23 cellular contexts compared by ENCODE assay signal in the genomic region with DNA sequence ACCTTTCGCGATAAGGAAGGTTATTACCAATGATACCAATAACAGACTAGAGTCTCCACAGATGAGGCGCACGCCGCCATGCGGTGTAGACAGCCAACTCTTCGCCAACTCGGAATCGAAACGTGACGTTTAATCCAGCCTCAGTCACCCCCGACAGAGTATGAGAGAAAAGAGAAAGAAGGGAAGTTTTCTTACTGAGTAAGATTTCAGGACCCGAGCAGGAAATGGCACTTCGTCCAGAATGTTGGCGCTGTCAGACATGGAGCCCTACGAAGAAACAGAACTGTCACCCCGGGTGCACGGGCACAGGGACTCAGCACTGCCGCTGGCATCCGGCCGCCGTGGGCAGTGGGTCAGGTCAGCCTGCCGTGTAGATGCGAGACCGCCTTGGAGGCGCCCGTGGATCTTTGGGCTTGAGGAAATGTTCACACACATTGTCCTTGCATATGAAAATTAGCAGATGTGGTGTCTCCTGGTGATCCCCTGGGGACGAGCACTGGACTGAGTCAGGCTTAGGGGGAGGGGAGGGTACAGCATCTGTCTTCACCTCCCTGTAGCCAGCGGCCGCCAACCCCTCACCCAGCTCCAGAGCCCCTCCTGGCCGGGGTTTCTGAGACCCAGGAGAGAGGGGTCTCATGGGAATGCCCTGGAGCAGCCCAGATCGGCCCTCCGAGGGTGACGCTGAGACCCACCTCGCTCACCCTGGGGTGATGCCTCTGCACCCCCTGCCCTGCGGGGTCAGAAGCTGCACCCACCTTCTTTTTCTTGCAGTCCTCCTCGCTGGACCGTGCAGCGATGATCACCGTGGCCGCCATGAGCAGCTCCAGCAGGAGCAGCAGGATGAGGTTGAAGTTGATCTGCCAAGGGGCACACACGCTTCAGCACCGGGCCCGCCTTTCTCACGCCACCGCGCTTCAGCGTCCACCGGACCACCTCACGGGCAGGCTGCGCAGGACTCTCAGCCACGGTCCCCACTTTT. TPM values are rescaled to one million over a fixed set of nuclear protein-coding genes. Genes with fewer than 3 reads are reported as not detected.
DNase-seq lines count a peak whose midpoint lies in the region; ATAC-seq and TF ChIP-seq lines count a peak whose summit lies in the region.
"Had no signal": no experiment of that assay in that cellular context is flagged by ENCODE, and none has a peak within 500 bp of the region (broad histone marks: within the 10 kb centered on the region; RNA-seq: fewer than 3 reads in every experiment).

No MANE protein-coding gene starts in this region.

- H4K91ac ChIP-seq in IMR-90 (ENCODE audit: insufficient read depth, low read depth, low read length): no peak overlapping the region

- ATAC-seq in SK-N-SH treated with all-trans-retinoic acid at 6 μM for 48 hours: no peak
- ATAC-seq in IMR-90 (ENCODE audit: low read depth): no peak
- no peak for ATAC-seq in esophagus mucosa
- ATAC-seq: PC-3 had no signal

- 90% methylated on average over 28 of the region's 52 CpGs for WGBS in SK-N-SH (ENCODE audit: low lambda C conversion rate)
- WGBS in IMR-90 (ENCODE audit: extremely low coverage in 2 of 2, insufficient read length in 1 of 2), 2 experiments: 88% methylated on average over 22 of the region's 52 CpGs; no CpG with 5 or more reads in 1 of the 2 experiments
- 83 to 89% (median 86%) methylated on average over 45 to 52 of the region's 52 CpGs for WGBS in spleen, 5 donors

- no peak overlapping the region for H3K4me3 Mint-ChIP-seq in activated naive CD4-positive, alpha-beta T cell treated with anti-CD3 and anti-CD28 coated beads for 36 hours
- H3K4me3 Mint-ChIP-seq: HFFc6 had no signal

- no peak overlapping the region for H2AK5ac ChIP-seq in IMR-90 (ENCODE audit: low read depth, low read length)

- H3K79me2 ChIP-seq in SK-N-SH (ENCODE audit: insufficient read depth): no peaks in the 10 kb centered on the region

- H3K9me1 ChIP-seq in IMR-90 (ENCODE audit: insufficient read depth, low read length): no peaks in the 10 kb centered on the region

- DNase-seq in SK-N-SH (peak; percentile 38), IMR-90 (no peak), islet precursor cell (peak; percentile 37), spleen (peak; percentile 61)
- DNase-seq in activated naive CD4-positive, alpha-beta T cell treated with anti-CD3 and anti-CD28 coated beads for 36 hours: no peak
- no peak for DNase-seq in activated naive CD4-positive, alpha-beta T cell treated with anti-CD3 and anti-CD28 coated beads, Interleukin-2, amount 50 U/mL, for 16 hours
- DNase-seq: DMS 273 treated with DMSO at 0.1 percent for 48 hours; GF-D8; HFFc6; Kasumi-1; NCI-H1105 treated with DMSO at 0.1 percent for 48 hours; NCI-H187 treated with DMSO at 0.1 percent for 48 hours; NCI-H526 treated with DMSO at 0.1 percent for 48 hours; NK-92 treated with Interleukin-12 subunit alpha and Interleukin-12 subunit beta, amount 100 ng/mL, for 24 hours; PC-3 had no signal

- H3K27ac ChIP-seq in SK-N-SH (ENCODE audit: low read depth in 2 of 2, low read length in 1 of 2) (no peak overlapping the region), IMR-90 (ENCODE audit: insufficient read depth, low read length) (no peak overlapping the region), spleen (no peak overlapping the region)
- H3K27ac ChIP-seq: C4-2B, RWPE1, SJSA1 had no signal

- no peak for TF ChIP-seq RAD21 in SK-N-SH (IDR thresholded peaks at IDR 0.05; ENCODE audit: low read length)
- TF ChIP-seq RAD21 in IMR-90 (IDR thresholded peaks at IDR 0.05; ENCODE audit: low read length): no peak

- H3K9ac ChIP-seq in SK-N-SH: no peak overlapping the region
- H3K9ac ChIP-seq in IMR-90 (ENCODE audit: low read depth, low read length): no peak overlapping the region

- no peaks in the 10 kb centered on the region for H3K9me3 Mint-ChIP-seq in activated naive CD4-positive, alpha-beta T cell treated with anti-CD3 and anti-CD28 coated beads for 36 hours
- H3K9me3 Mint-ChIP-seq: HFFc6 had no signal

- no peak overlapping the region for H3K4me3 ChIP-seq in SK-N-SH (ENCODE audit: low read depth in 2 of 2, low read length in 1 of 2)
- H3K4me3 ChIP-seq in IMR-90 (ENCODE audit: insufficient read depth, low read depth, low read length): no peak overlapping the region
- H3K4me3 ChIP-seq in spleen: no peak overlapping the region
- H3K4me3 ChIP-seq: SJSA1 had no signal

- no peak overlapping the region for H3K14ac ChIP-seq in IMR-90 (replicated peaks; ENCODE audit: low read depth, low read length)

- H4K8ac ChIP-seq in IMR-90 (ENCODE audit: low read depth in 2 of 2, low read length in 2 of 2): no peak overlapping the region

- TF ChIP-seq CTCF in SK-N-SH (IDR thresholded peaks at IDR 0.05): no peak
- no peak for TF ChIP-seq CTCF in IMR-90 (conservative IDR thresholded peaks at IDR 0.05; ENCODE audit: low read depth, low read length)
- no peak for TF ChIP-seq CTCF in spleen (IDR thresholded peaks at IDR 0.05 in 8 of 11, conservative IDR thresholded peaks at IDR 0.05 in 3 of 11)

- H3K27me3 Mint-ChIP-seq in activated naive CD4-positive, alpha-beta T cell treated with anti-CD3 and anti-CD28 coated beads for 36 hours (ENCODE audit: low read depth): no peaks in the 10 kb centered on the region

- no peak for TF ChIP-seq POLR2A in IMR-90 (IDR thresholded peaks at IDR 0.05; ENCODE audit: low read depth, low read length)
- TF ChIP-seq POLR2A in spleen (IDR thresholded peaks at IDR 0.05): no peak

- no peaks in the 10 kb centered on the region for H3K79me1 ChIP-seq in IMR-90 (ENCODE audit: low read depth in 1 of 2, low read length in 2 of 2)

- no peaks in the 10 kb centered on the region; the same call in 1 of the 2 replicates for H3K27me3 ChIP-seq in SK-N-SH (ENCODE audit: insufficient read depth)
- no peaks in the 10 kb centered on the region for H3K27me3 ChIP-seq in IMR-90 (ENCODE audit: control insufficient read depth, insufficient read depth, low read length)
- H3K27me3 ChIP-seq in spleen (replicated peaks in 1 of 7): peaks cover 0 to 25% (median 4%) of the 10 kb centered on the region in 7 donors
- H3K27me3 ChIP-seq: SJSA1 had no signal

- no peaks in the 10 kb centered on the region for H3K4me1 Mint-ChIP-seq in activated naive CD4-positive, alpha-beta T cell treated with anti-CD3 and anti-CD28 coated beads for 36 hours (ENCODE audit: low read depth)

- no peak overlapping the region for H3K27ac Mint-ChIP-seq in activated naive CD4-positive, alpha-beta T cell treated with anti-CD3 and anti-CD28 coated beads for 36 hours
- H3K27ac Mint-ChIP-seq: HFFc6 had no signal

- H2BK5ac ChIP-seq in IMR-90 (ENCODE audit: low read depth, low read length, poor library complexity, severe bottlenecking): no peak overlapping the region

- no peak overlapping the region for H3K18ac ChIP-seq in IMR-90 (ENCODE audit: low read depth, low read length)

- dilution Hi-C loops in IMR-90 (cut with HindIII; ENCODE audit: low sequenced_read_pairs, unreplicated experiment): no loop called here

- CTCF ChIA-PET in SK-N-SH (lab: Yijun Ruan, JAX) (no interaction called here), IMR-90 (lab: Yijun Ruan, JAX) (no interaction called here)
- CTCF ChIA-PET in activated naive CD4-positive, alpha-beta T cell treated with anti-CD3 and anti-CD28 coated beads for 36 hours (lab: Charles Lee): no interaction called here

- no peak overlapping the region for H2BK15ac ChIP-seq in IMR-90 (ENCODE audit: low read depth, low read length)

- no peaks in the 10 kb centered on the region for H3K9me2 ChIP-seq in SK-N-SH

- no peak overlapping the region for H4K5ac ChIP-seq in IMR-90 (ENCODE audit: low read depth, low read length)

- H4K20me1 ChIP-seq in SK-N-SH (ENCODE audit: insufficient read depth) (no peaks in the 10 kb centered on the region), IMR-90 (ENCODE audit: insufficient read depth, low read length) (no peaks in the 10 kb centered on the region)

- no peaks in the 10 kb centered on the region for H3F3A ChIP-seq in SK-N-SH (replicated peaks; ENCODE audit: insufficient read depth)

- no peak overlapping the region for H2AFZ ChIP-seq in SK-N-SH (ENCODE audit: low read depth)
- H2AFZ ChIP-seq in IMR-90 (replicated peaks; ENCODE audit: low read length, poor library complexity): peak overlapping the region; percentile 21

- no peak overlapping the region for H3K23ac ChIP-seq in IMR-90 (ENCODE audit: low read depth, low read length)

- H3K4me2 ChIP-seq in SK-N-SH (no peak overlapping the region), IMR-90 (ENCODE audit: low read depth, low read length) (no peak overlapping the region)

- no peak overlapping the region for H3K56ac ChIP-seq in IMR-90 (ENCODE audit: extremely low read depth, insufficient read depth, low read length)

- H3K4me1 ChIP-seq in SK-N-SH (ENCODE audit: control insufficient read depth in 1 of 2, insufficient read depth in 2 of 2, low read depth in 1 of 2, low read length in 1 of 2) (no peaks in the 10 kb centered on the region; a peak in 1 of 4 replicates), IMR-90 (ENCODE audit: control insufficient read depth, insufficient read depth, low read length) (no peaks in the 10 kb centered on the region; the same call in 1 of the 2 replicates), spleen (no peaks in the 10 kb centered on the region)
- H3K4me1 ChIP-seq: SJSA1 had no signal

- no peaks in the 10 kb centered on the region for H3K36me3 Mint-ChIP-seq in activated naive CD4-positive, alpha-beta T cell treated with anti-CD3 and anti-CD28 coated beads for 36 hours (ENCODE audit: low read depth)

- H2BK120ac ChIP-seq in IMR-90 (ENCODE audit: low read depth, low read length): no peak overlapping the region

- TF ChIP-seq EP300 in SK-N-SH (IDR thresholded peaks at IDR 0.05; ENCODE audit: borderline replicate concordance in 1 of 2, low read depth in 1 of 2, low read length in 1 of 2): no peak

- no peak overlapping the region for H2BK20ac ChIP-seq in IMR-90 (ENCODE audit: low read depth, low read length)

- in situ Hi-C loops in IMR-90 (cut with MboI; ENCODE audit: low sequenced_read_pairs): no loop called here

- H2AK9ac ChIP-seq in IMR-90 (replicated peaks; ENCODE audit: low read depth, low read length, poor library complexity): no peak overlapping the region

- H3K4ac ChIP-seq in IMR-90 (ENCODE audit: low read depth, low read length): no peak overlapping the region

- no TSS peak for BruUV-seq in IMR-90 (replicated peaks; lab: Mats Ljungman, UMichigan)

- intact Hi-C loops in IMR-90 (cut with micrococcal nuclease) (no loop called here), spleen (cut with DNase I; ENCODE audit: low total_unique reads) (no loop called here)
- intact Hi-C loops in activated naive CD4-positive, alpha-beta T cell treated with anti-CD3 and anti-CD28 coated beads for 36 hours (cut with micrococcal nuclease): no loop called here

- POLR2A ChIA-PET in SK-N-SH (lab: Yijun Ruan, JAX) (no interaction called here), IMR-90 (lab: Charles Lee; ENCODE audit: unreplicated experiment) (interaction anchor here (0.5 kb wide), 1 partner anchor 12 kb away, joined by 4 read pairs; no protein-coding TSS in a partner anchor)

- H3K9me3 ChIP-seq in SK-N-SH (no peaks in the 10 kb centered on the region), IMR-90 (ENCODE audit: control insufficient read depth, insufficient read depth, low read length) (no peaks in the 10 kb centered on the region), spleen (no peaks in the 10 kb centered on the region)
- H3K9me3 ChIP-seq: SJSA1 had no signal

- H3K36me3 ChIP-seq in SK-N-SH (replicated peaks in 1 of 2; ENCODE audit: control insufficient read depth in 1 of 2, insufficient read depth in 2 of 2, low read length in 1 of 2): no peaks in the 10 kb centered on the region
- no peaks in the 10 kb centered on the region for H3K36me3 ChIP-seq in IMR-90 (ENCODE audit: control insufficient read depth, insufficient read depth, low read length)
- H3K36me3 ChIP-seq in spleen: peaks cover 0 to 16% (median 0%) of the 10 kb centered on the region in 6 donors
- H3K36me3 ChIP-seq: SJSA1 had no signal

RNA-seq across cellular contexts. Expression of a gene that starts 8.3 kb away (rescaled TPM):
- polyA plus RNA-seq in SK-N-SH (2012; rRNA removed) (not detected in 2 replicates), IMR-90 (2012; rRNA removed) (0.07 and 0.10 TPM in 2 replicates), spleen (under 1 TPM; 0.17 to 0.74 (median 0.39) TPM)
- polyA plus RNA-seq in SK-N-SH (2012; cell fraction: cytosol; rRNA removed): 0.01 TPM in 1 of 2 replicates, not detected in the other
- not detected in 2 replicates for polyA plus RNA-seq in SK-N-SH (2012; cell fraction: nucleus; rRNA removed)
- total RNA-seq in IMR-90 (2012; rRNA removed) (not detected in 2 replicates), spleen (1 to 10 TPM; 1.2 to 4.4 (median 1.9) TPM), esophagus mucosa (not detected)
- polyA plus RNA-seq in IMR-90 (2012; cell fraction: cytosol; rRNA removed): 0.02 and 0.19 TPM in 2 replicates
- 0.05 and 0.08 TPM in 2 replicates for polyA plus RNA-seq in IMR-90 (2012; cell fraction: nucleus; rRNA removed; ENCODE audit: low replicate concordance)
- total RNA-seq in activated naive CD4-positive, alpha-beta T cell treated with anti-CD3 and anti-CD28 coated beads for 36 hours: under 1 TPM in 1 of 2 experiments, not detected in 1; 0.05 TPM
- total RNA-seq: Daoy, HFFc6 had no signal

RNA-seq across cellular contexts. Expression of a gene that starts 12.9 kb away (rescaled TPM):
- 2.1 and 3.0 TPM in 2 replicates for polyA plus RNA-seq in SK-N-SH (2012; rRNA removed)
- 0.59 and 0.94 TPM in 2 replicates for polyA plus RNA-seq in SK-N-SH (2012; cell fraction: cytosol; rRNA removed)
- polyA plus RNA-seq in SK-N-SH (2012; cell fraction: nucleus; rRNA removed): 19.6 and 23.9 TPM in 2 replicates
- 0.72 and 0.83 TPM in 2 replicates for total RNA-seq in IMR-90 (2012; rRNA removed)
- 0.83 and 1.4 TPM in 2 replicates for polyA plus RNA-seq in IMR-90 (2012; rRNA removed)
- polyA plus RNA-seq in IMR-90 (2012; cell fraction: cytosol; rRNA removed): 0.31 and 0.67 TPM in 2 replicates
- 10.7 and 19.6 TPM in 2 replicates for polyA plus RNA-seq in IMR-90 (2012; cell fraction: nucleus; rRNA removed; ENCODE audit: low replicate concordance)
- total RNA-seq in spleen: under 1 TPM in 2 of 7 donors, not detected in 5; 0.10 to 0.37 TPM
- polyA plus RNA-seq in spleen: under 1 TPM in 1 of 3 donors, not detected in 2; 0.15 TPM
- 0.12 TPM for total RNA-seq in esophagus mucosa
- total RNA-seq in activated naive CD4-positive, alpha-beta T cell treated with anti-CD3 and anti-CD28 coated beads for 36 hours: not detected

RNA-seq across cellular contexts. Expression of a gene that starts 18.8 kb away (rescaled TPM):
- polyA plus RNA-seq in SK-N-SH (2012; rRNA removed) (not detected in 2 replicates), IMR-90 (2012; rRNA removed) (not detected in 2 replicates), spleen (not detected)
- polyA plus RNA-seq in SK-N-SH (2012; cell fraction: cytosol; rRNA removed): not detected in 2 replicates
- polyA plus RNA-seq in SK-N-SH (2012; cell fraction: nucleus; rRNA removed): not detected in 2 replicates
- total RNA-seq in IMR-90 (2012; rRNA removed) (not detected in 2 replicates), spleen (not detected), esophagus mucosa (not detected)
- not detected in 2 replicates for polyA plus RNA-seq in IMR-90 (2012; cell fraction: cytosol; rRNA removed)
- polyA plus RNA-seq in IMR-90 (2012; cell fraction: nucleus; rRNA removed; ENCODE audit: low replicate concordance): not detected in 2 replicates
- total RNA-seq in activated naive CD4-positive, alpha-beta T cell treated with anti-CD3 and anti-CD28 coated beads for 36 hours: not detected
- total RNA-seq: A172, Daoy, H4, HFFc6, PC-3, SJSA1 had no signal

Comparison
In these comparisons a context has a peak if more than half of its experiments do, and no peak if none do; other contexts are left out.
1. DNase-seq: peak in SK-N-SH (single experiment), islet precursor cell (single experiment) and spleen (single experiment); none in IMR-90 (single experiment), activated naive CD4-positive, alpha-beta T cell treated with anti-CD3 and anti-CD28 coated beads for 36 hours (single experiment) and activated naive CD4-positive, alpha-beta T cell treated with anti-CD3 and anti-CD28 coated beads, Interleukin-2, amount 50 U/mL, for 16 hours (single experiment).